Comparison of ENCODE assay signal across 10 cellular contexts in genomic region chr19:10087296-10088061, GRCh38. TPM values are rescaled to one million over a fixed set of nuclear protein-coding genes. Genes with fewer than 3 reads are reported as not detected.
DNase-seq lines count a peak whose midpoint lies in the region; ATAC-seq, FAIRE-seq and TF ChIP-seq lines count a peak whose summit lies in the region.
"Had no signal": no experiment of that assay in that cellular context is flagged by ENCODE, and none has a peak within 500 bp of the region (broad histone marks: within the 10 kb centered on the region; RNA-seq: fewer than 3 reads in every experiment).

No MANE protein-coding gene starts in this region.

- no peak overlapping the region for H3K9ac ChIP-seq in HCT116 (ENCODE audit: low read length)
- peak overlapping the region in 1 of 2 experiments; percentile 92; a peak in 2 of 4 replicates for H3K9ac ChIP-seq in K562 (ENCODE audit: insufficient read depth in 1 of 2, low read depth in 2 of 2, low read length in 2 of 2)
- peak overlapping the region; percentile 44 for H3K9ac ChIP-seq in muscle layer of colon (ENCODE audit: low read length)

- H3K27me3 ChIP-seq in HCT116 (ENCODE audit: insufficient read depth, low read length), result no peaks in the 10 kb centered on the region
- no peaks in the 10 kb centered on the region; a peak in 2 of 5 replicates for H3K27me3 ChIP-seq in K562 (ENCODE audit: control insufficient read depth in 2 of 2, insufficient read depth in 2 of 2, low read length in 2 of 2)
- no peaks in the 10 kb centered on the region for H3K27me3 ChIP-seq in muscle layer of colon (ENCODE audit: control insufficient read depth in 1 of 2, insufficient read depth in 2 of 2, low read length in 2 of 2)

- no peaks in the 10 kb centered on the region for H3K36me3 ChIP-seq in HCT116 (ENCODE audit: control insufficient read depth in 1 of 2, insufficient read depth in 2 of 2, low read length in 2 of 2)
- no peaks in the 10 kb centered on the region; the same call in 2 of the 3 replicates for H3K36me3 ChIP-seq in K562 (ENCODE audit: control insufficient read depth, insufficient read depth, low read length)
- peaks cover 6% of the 10 kb centered on the region for H3K36me3 ChIP-seq in muscle layer of colon (ENCODE audit: insufficient read depth, low read length)

- H4K20me1 ChIP-seq in HCT116 (ENCODE audit: insufficient read depth) (no peaks in the 10 kb centered on the region), K562 (replicated peaks; ENCODE audit: control insufficient read depth, insufficient read depth, low read length) (peaks cover 3% of the 10 kb centered on the region; the same call in 1 of the 2 replicates)

- no peaks in the 10 kb centered on the region for H3K9me2 ChIP-seq in HCT116 (ENCODE audit: insufficient read depth)

- no peak overlapping the region for H2AFZ ChIP-seq in HCT116 (ENCODE audit: low read depth, low read length, poor library complexity, severe bottlenecking)
- H2AFZ ChIP-seq in K562 (ENCODE audit: low read depth, low read length), result no peak overlapping the region

- TSS peak; percentile 41 for BruUV-seq in HCT116 (replicated peaks; lab: Mats Ljungman, UMichigan)
- no TSS peak for BruUV-seq in K562 (replicated peaks; lab: Mats Ljungman, UMichigan)

- DNase-seq in AG04449 (ENCODE audit: low read depth, low spot score) (no peak), HCT116 (ENCODE audit: low read depth, low spot score) (no peak), K562 (ENCODE audit: extremely low read depth in 1 of 4, low spot score in 3 of 4) (no peak), sciatic nerve (ENCODE audit: low spot score) (no peak), SHP77 (lab: John Stamatoyannopoulos, UW) (no peak), NCI-H345 (lab: John Stamatoyannopoulos, UW) (no peak), NCI-H226 (no peak)

- peak overlapping the region; percentile 96 for H3K4me2 ChIP-seq in HCT116 (ENCODE audit: low read length)
- peak overlapping the region; percentile 63; the same call in 1 of the 2 replicates for H3K4me2 ChIP-seq in K562 (ENCODE audit: insufficient read depth, low read length)

- no peaks in the 10 kb centered on the region for H3K9me1 ChIP-seq in K562 (ENCODE audit: control insufficient read depth, insufficient read depth, low read length)

- H3K9me3 ChIP-seq in HCT116 (ENCODE audit: control insufficient read depth in 1 of 2, insufficient read depth in 1 of 2, low read depth in 1 of 2, low read length in 2 of 2) (no peaks in the 10 kb centered on the region), K562 (replicated peaks; ENCODE audit: control insufficient read depth, insufficient read depth, low read depth, low read length) (no peaks in the 10 kb centered on the region), muscle layer of colon (ENCODE audit: low read length) (no peaks in the 10 kb centered on the region)

- 64% methylated on average over 14 of the region's 18 CpGs for WGBS in K562 (ENCODE audit: insufficient coverage, low coverage, missing lambda C conversion rate)

- in situ Hi-C loops in K562 (cut with MboI), result no loop called here

- no peak for ATAC-seq in HCT116
- no peak for ATAC-seq in K562
- no peak for ATAC-seq in sciatic nerve

- H3K27ac ChIP-seq in HCT116 (ENCODE audit: low read depth, low read length) (no peak overlapping the region; the same call in 1 of the 2 replicates), K562 (ENCODE audit: extremely low read depth, low read depth, low read length) (no peak overlapping the region), muscle layer of colon (ENCODE audit: low read depth, low read length) (peak overlapping the region; percentile 93)

- TF ChIP-seq RAD21 in HCT116 (IDR thresholded peaks at IDR 0.05; ENCODE audit: low read depth), result no peak
- no peak for TF ChIP-seq RAD21 in K562 (CRISPR knock-in tag; conservative IDR thresholded peaks at IDR 0.05 in 1 of 2, IDR thresholded peaks at IDR 0.05 in 1 of 2)

- TF ChIP-seq POLR2A in HCT116 (IDR thresholded peaks at IDR 0.05; ENCODE audit: borderline replicate concordance, extremely low read depth, insufficient read depth, insufficient read length) (no peak), K562 (conservative IDR thresholded peaks at IDR 0.05) (no peak)

- CTCF ChIA-PET in AG04449 (lab: Yijun Ruan, JAX) (no interaction called here), HCT116 (lab: Charles Lee) (no interaction called here), K562 (lab: Yijun Ruan, JAX; ENCODE audit: low intra/inter-chr PET ratio) (no interaction called here)

- intact Hi-C loops in HCT116 (cut with micrococcal nuclease), result no loop called here
- intact Hi-C loops in K562 (cut with micrococcal nuclease), result loop anchor here (2.0 kb wide), 1 partner anchor 245 kb away; the partner anchor contains the start of gene RAVER1
- intact Hi-C loops in sciatic nerve (cut with DNase I), result no loop called here

- no peak for FAIRE-seq in K562 (lab: Jason Lieb, UNC)
- FAIRE-seq: kidney had no signal

- TF ChIP-seq CTCF in AG04449 (IDR thresholded peaks at IDR 0.05; ENCODE audit: insufficient read depth, low read length, missing control alignments) (no peak), HCT116 (IDR thresholded peaks at IDR 0.05 in 2 of 3, conservative IDR thresholded peaks at IDR 0.05 in 1 of 3; ENCODE audit: borderline replicate concordance in 1 of 3, insufficient read depth in 1 of 3, low read depth in 2 of 3, low read length in 2 of 3) (no peak), K562 (IDR thresholded peaks at IDR 0.05 in 2 of 3, conservative IDR thresholded peaks at IDR 0.05 in 1 of 3; ENCODE audit: insufficient read depth in 2 of 3, low read depth in 1 of 3, low read length in 3 of 3) (no peak)

- H3K79me2 ChIP-seq in HCT116 (ENCODE audit: insufficient read depth, low read length) (no peaks in the 10 kb centered on the region), K562 (ENCODE audit: control insufficient read depth, insufficient read depth, low read length) (peaks cover 3% of the 10 kb centered on the region; the same call in 1 of the 3 replicates)

- H3K4me1 ChIP-seq in HCT116 (ENCODE audit: control insufficient read depth in 1 of 2, insufficient read depth in 2 of 2, low read length in 2 of 2) (peaks cover 0 to 14% of the 10 kb centered on the region in 2 experiments; a peak in 2 of 4 replicates), K562 (replicated peaks in 1 of 2; ENCODE audit: control insufficient read depth in 2 of 2, insufficient read depth in 2 of 2, low read length in 2 of 2) (peaks cover 9 to 36% of the 10 kb centered on the region in 2 experiments; a peak in 4 of 5 replicates), muscle layer of colon (ENCODE audit: insufficient read depth, low read length) (peaks cover 4% of the 10 kb centered on the region)

- RAD21 ChIA-PET in HCT116 (lab: Charles Lee; ENCODE audit: low non-redundant PET in 1 of 2, low total read pairs in 2 of 2, uncharacterized antibody in 2 of 2, unreplicated experiment in 2 of 2), result no interaction called here

- H3K4me3 ChIP-seq in AG04449 (ENCODE audit: low read depth, low read length) (peak overlapping the region; percentile 89), HCT116 (replicated peaks in 1 of 2; ENCODE audit: low read depth in 1 of 2, low read length in 2 of 2) (no peak overlapping the region; a peak in 1 of 4 replicates), K562 (no peak overlapping the region), muscle layer of colon (ENCODE audit: low read depth in 1 of 2, low read length in 2 of 2) (peak overlapping the region in 1 of 2 donors; percentile 74)

- no peak for TF ChIP-seq EP300 in K562 (IDR thresholded peaks at IDR 0.05; ENCODE audit: low read length)

- POLR2A ChIA-PET in AG04449 (lab: Yijun Ruan, JAX), result no interaction called here
- POLR2A ChIA-PET in HCT116 (lab: Charles Lee), result interaction anchor here (0.7 kb wide), 1 partner anchor 293 kb away, joined by 3 read pairs; the partner anchor contains the start of gene TYK2
- POLR2A ChIA-PET in K562 (lab: Yijun Ruan, JAX), result no interaction called here

RNA-seq across cellular contexts. Expression of gene SHFL, which starts 1.4 kb away (rescaled TPM):
- 18.5 TPM for total RNA-seq in HCT116 (2021; ENCODE audit: unreplicated experiment)
- polyA plus RNA-seq in HCT116 (2012), result 13.9 and 14.8 TPM in 2 replicates
- 31.5 and 78.2 TPM in 2 replicates for total RNA-seq in K562 (2011; cell fraction: chromatin; rRNA removed; ENCODE audit: low replicate concordance)
- total RNA-seq in K562 (2011; cell fraction: nucleolus; rRNA removed), result 47.9 and 51.2 TPM in 2 replicates
- total RNA-seq in K562 (2011; cell fraction: nucleoplasm; rRNA removed), result 41.4 and 44.2 TPM in 2 replicates
- total RNA-seq in K562 (2014; rRNA removed), result 13.0 and 16.6 TPM in 2 replicates
- 5.8 and 6.4 TPM in 2 replicates for total RNA-seq in K562 (2014; rRNA removed; fragmentation: Illumina TruSeq; extraction: Trizol)
- total RNA-seq in K562 (2015; rRNA removed; fragmentation: Illumina TruSeq; extraction: Trizol), result 6.8 and 7.5 TPM in 2 replicates
- 15.1 and 16.4 TPM in 2 replicates for total RNA-seq in K562 (2021)
- polyA plus RNA-seq in K562 (2011; rRNA removed), result 10.5 and 13.7 TPM in 2 replicates
- polyA plus RNA-seq in K562 (2011; cell fraction: cytosol; rRNA removed), result 9.5 and 19.0 TPM in 2 replicates
- 60.4 and 126 TPM in 2 replicates for polyA plus RNA-seq in K562 (2011; cell fraction: nucleus; rRNA removed)
- 13.8 and 24.0 TPM in 2 replicates for polyA plus RNA-seq in K562 (2012)
- polyA plus RNA-seq in K562 (2014; fragmentation: Illumina TruSeq; extraction: Trizol), result 14.1 and 16.8 TPM in 2 replicates
- polyA plus RNA-seq in K562 (2014; fragmentation: Nextera tagmentation; extraction: Ambion mirVana), result 1 to 10 TPM; 1.5 to 2.6 TPM
- 22.6 and 25.7 TPM in 2 replicates for polyA plus RNA-seq in K562 (2014; rRNA removed)
- 3.4 and 7.6 TPM in 2 replicates for polyA minus RNA-seq in K562 (2011; rRNA and poly(A)+ RNA removed)
- 3.1 and 3.3 TPM in 2 replicates for polyA minus RNA-seq in K562 (2011; cell fraction: cytosol; rRNA and poly(A)+ RNA removed)
- polyA minus RNA-seq in K562 (2011; cell fraction: nucleus; rRNA and poly(A)+ RNA removed), result 10.0 and 21.1 TPM in 2 replicates
- total RNA-seq in sciatic nerve, result 47.0 TPM

RNA-seq across cellular contexts. Expression of gene ANGPTL6, which starts 15.0 kb away (rescaled TPM):
- total RNA-seq in HCT116 (2021; ENCODE audit: unreplicated experiment) (not detected), K562 (2014; rRNA removed) (0.86 and 2.1 TPM in 2 replicates), K562 (2014; rRNA removed; fragmentation: Illumina TruSeq; extraction: Trizol) (0.38 and 0.58 TPM in 2 replicates), K562 (2015; rRNA removed; fragmentation: Illumina TruSeq; extraction: Trizol) (0.23 and 0.36 TPM in 2 replicates), K562 (2021) (0.42 and 0.58 TPM in 2 replicates), sciatic nerve (not detected)
- polyA plus RNA-seq in HCT116 (2012), result 0.12 and 0.14 TPM in 2 replicates
- 0.81 and 2.5 TPM in 2 replicates for total RNA-seq in K562 (2011; cell fraction: chromatin; rRNA removed; ENCODE audit: low replicate concordance)
- 1.8 and 3.0 TPM in 2 replicates for total RNA-seq in K562 (2011; cell fraction: nucleolus; rRNA removed)
- total RNA-seq in K562 (2011; cell fraction: nucleoplasm; rRNA removed), result 1.6 and 2.9 TPM in 2 replicates
- polyA plus RNA-seq in K562 (2011; rRNA removed) (0.54 and 0.83 TPM in 2 replicates), K562 (2014; fragmentation: Illumina TruSeq; extraction: Trizol) (0.22 and 0.43 TPM in 2 replicates), K562 (2014; fragmentation: Nextera tagmentation; extraction: Ambion mirVana) (not detected), K562 (2014; rRNA removed) (0.31 and 0.97 TPM in 2 replicates)
- 0.66 and 1.6 TPM in 2 replicates for polyA plus RNA-seq in K562 (2011; cell fraction: cytosol; rRNA removed)
- polyA plus RNA-seq in K562 (2011; cell fraction: nucleus; rRNA removed), result 1.4 and 4.2 TPM in 2 replicates
- 0.51 and 0.70 TPM in 2 replicates for polyA plus RNA-seq in K562 (2012)
- polyA minus RNA-seq in K562 (2011; rRNA and poly(A)+ RNA removed), result 0.09 and 0.21 TPM in 2 replicates
- polyA minus RNA-seq in K562 (2011; cell fraction: cytosol; rRNA and poly(A)+ RNA removed), result 1.4 TPM in 1 of 2 replicates, not detected in the other
- polyA minus RNA-seq in K562 (2011; cell fraction: nucleus; rRNA and poly(A)+ RNA removed), result 0.33 and 1.8 TPM in 2 replicates
- total RNA-seq: NCI-H460 had no signal

RNA-seq across cellular contexts. Expression of gene PPAN, which starts 18.7 kb away (rescaled TPM):
- total RNA-seq in HCT116 (2021; ENCODE audit: unreplicated experiment) (101 TPM), K562 (2014; rRNA removed) (111 and 141 TPM in 2 replicates), K562 (2014; rRNA removed; fragmentation: Illumina TruSeq; extraction: Trizol) (21.1 and 29.3 TPM in 2 replicates), K562 (2015; rRNA removed; fragmentation: Illumina TruSeq; extraction: Trizol) (76.2 and 78.6 TPM in 2 replicates), K562 (2021) (113 and 122 TPM in 2 replicates), sciatic nerve (31.3 TPM)
- 49.1 and 49.4 TPM in 2 replicates for polyA plus RNA-seq in HCT116 (2012)
- 43.7 and 158 TPM in 2 replicates for total RNA-seq in K562 (2011; cell fraction: chromatin; rRNA removed; ENCODE audit: low replicate concordance)
- 136 and 158 TPM in 2 replicates for total RNA-seq in K562 (2011; cell fraction: nucleolus; rRNA removed)
- 72.6 and 76.3 TPM in 2 replicates for total RNA-seq in K562 (2011; cell fraction: nucleoplasm; rRNA removed)
- polyA plus RNA-seq in K562 (2011; rRNA removed) (43.2 and 54.4 TPM in 2 replicates), K562 (2014; fragmentation: Illumina TruSeq; extraction: Trizol) (59.1 and 66.9 TPM in 2 replicates), K562 (2014; fragmentation: Nextera tagmentation; extraction: Ambion mirVana) (1 to 10 TPM; 2.2 to 4.9 TPM), K562 (2014; rRNA removed) (129 TPM in 2 replicates)
- polyA plus RNA-seq in K562 (2011; cell fraction: cytosol; rRNA removed), result 55.0 and 104 TPM in 2 replicates
- polyA plus RNA-seq in K562 (2011; cell fraction: nucleus; rRNA removed), result 120 and 211 TPM in 2 replicates
- polyA plus RNA-seq in K562 (2012), result 52.6 and 75.7 TPM in 2 replicates
- polyA minus RNA-seq in K562 (2011; rRNA and poly(A)+ RNA removed), result 26.1 and 49.0 TPM in 2 replicates
- 66.1 and 69.2 TPM in 2 replicates for polyA minus RNA-seq in K562 (2011; cell fraction: cytosol; rRNA and poly(A)+ RNA removed)
- 65.4 and 68.5 TPM in 2 replicates for polyA minus RNA-seq in K562 (2011; cell fraction: nucleus; rRNA and poly(A)+ RNA removed)

RNA-seq across cellular contexts. Expression of gene P2RY11, which starts 24.0 kb away (rescaled TPM):
- total RNA-seq in HCT116 (2021; ENCODE audit: unreplicated experiment) (43.8 TPM), K562 (2014; rRNA removed) (1.5 and 3.2 TPM in 2 replicates), K562 (2014; rRNA removed; fragmentation: Illumina TruSeq; extraction: Trizol) (1.4 and 1.5 TPM in 2 replicates), K562 (2015; rRNA removed; fragmentation: Illumina TruSeq; extraction: Trizol) (4.6 TPM in 2 replicates), K562 (2021) (10.1 and 10.2 TPM in 2 replicates), sciatic nerve (9.9 TPM)
- polyA plus RNA-seq in HCT116 (2012), result 24.1 and 29.2 TPM in 2 replicates
- 7.8 and 42.3 TPM in 2 replicates for total RNA-seq in K562 (2011; cell fraction: chromatin; rRNA removed; ENCODE audit: low replicate concordance)
- 18.0 and 23.8 TPM in 2 replicates for total RNA-seq in K562 (2011; cell fraction: nucleolus; rRNA removed)
- total RNA-seq in K562 (2011; cell fraction: nucleoplasm; rRNA removed), result 12.8 and 19.6 TPM in 2 replicates
- polyA plus RNA-seq in K562 (2011; rRNA removed) (2.4 and 6.5 TPM in 2 replicates), K562 (2014; fragmentation: Illumina TruSeq; extraction: Trizol) (1.5 and 2.1 TPM in 2 replicates), K562 (2014; fragmentation: Nextera tagmentation; extraction: Ambion mirVana) (under 1 TPM; 0.03 to 0.07 TPM), K562 (2014; rRNA removed) (4.5 and 5.9 TPM in 2 replicates)
- polyA plus RNA-seq in K562 (2011; cell fraction: cytosol; rRNA removed), result 5.8 and 7.6 TPM in 2 replicates
- polyA plus RNA-seq in K562 (2011; cell fraction: nucleus; rRNA removed), result 9.8 and 12.6 TPM in 2 replicates
- 6.2 and 11.6 TPM in 2 replicates for polyA plus RNA-seq in K562 (2012)
- 1.5 and 1.9 TPM in 2 replicates for polyA minus RNA-seq in K562 (2011; rRNA and poly(A)+ RNA removed)
- 2.6 and 7.6 TPM in 2 replicates for polyA minus RNA-seq in K562 (2011; cell fraction: cytosol; rRNA and poly(A)+ RNA removed)
- 3.8 and 4.9 TPM in 2 replicates for polyA minus RNA-seq in K562 (2011; cell fraction: nucleus; rRNA and poly(A)+ RNA removed)

RNA-seq across cellular contexts. Expression of gene EIF3G, which starts 32.2 kb away (rescaled TPM):
- 254 TPM for total RNA-seq in HCT116 (2021; ENCODE audit: unreplicated experiment)
- 241 and 250 TPM in 2 replicates for polyA plus RNA-seq in HCT116 (2012)
- total RNA-seq in K562 (2011; cell fraction: chromatin; rRNA removed; ENCODE audit: low replicate concordance), result 149 and 492 TPM in 2 replicates
- 401 and 445 TPM in 2 replicates for total RNA-seq in K562 (2011; cell fraction: nucleolus; rRNA removed)
- 251 and 254 TPM in 2 replicates for total RNA-seq in K562 (2011; cell fraction: nucleoplasm; rRNA removed)
- 496 and 567 TPM in 2 replicates for total RNA-seq in K562 (2014; rRNA removed)
- 180 and 183 TPM in 2 replicates for total RNA-seq in K562 (2014; rRNA removed; fragmentation: Illumina TruSeq; extraction: Trizol)
- total RNA-seq in K562 (2015; rRNA removed; fragmentation: Illumina TruSeq; extraction: Trizol), result 303 and 312 TPM in 2 replicates
- total RNA-seq in K562 (2021), result 388 and 395 TPM in 2 replicates
- 119 and 135 TPM in 2 replicates for polyA plus RNA-seq in K562 (2011; rRNA removed)
- 195 and 287 TPM in 2 replicates for polyA plus RNA-seq in K562 (2011; cell fraction: cytosol; rRNA removed)
- 588 and 868 TPM in 2 replicates for polyA plus RNA-seq in K562 (2011; cell fraction: nucleus; rRNA removed)
- 313 and 327 TPM in 2 replicates for polyA plus RNA-seq in K562 (2012)
- 338 and 435 TPM in 2 replicates for polyA plus RNA-seq in K562 (2014; fragmentation: Illumina TruSeq; extraction: Trizol)
- 10 to 100 TPM; 35.3 to 53.8 TPM for polyA plus RNA-seq in K562 (2014; fragmentation: Nextera tagmentation; extraction: Ambion mirVana)
- 299 and 361 TPM in 2 replicates for polyA plus RNA-seq in K562 (2014; rRNA removed)
- polyA minus RNA-seq in K562 (2011; rRNA and poly(A)+ RNA removed), result 37.8 and 59.9 TPM in 2 replicates
- polyA minus RNA-seq in K562 (2011; cell fraction: cytosol; rRNA and poly(A)+ RNA removed), result 98.8 and 105 TPM in 2 replicates
- 95.6 and 97.2 TPM in 2 replicates for polyA minus RNA-seq in K562 (2011; cell fraction: nucleus; rRNA and poly(A)+ RNA removed)
- 155 TPM for total RNA-seq in sciatic nerve
